In the genomic region with DNA sequence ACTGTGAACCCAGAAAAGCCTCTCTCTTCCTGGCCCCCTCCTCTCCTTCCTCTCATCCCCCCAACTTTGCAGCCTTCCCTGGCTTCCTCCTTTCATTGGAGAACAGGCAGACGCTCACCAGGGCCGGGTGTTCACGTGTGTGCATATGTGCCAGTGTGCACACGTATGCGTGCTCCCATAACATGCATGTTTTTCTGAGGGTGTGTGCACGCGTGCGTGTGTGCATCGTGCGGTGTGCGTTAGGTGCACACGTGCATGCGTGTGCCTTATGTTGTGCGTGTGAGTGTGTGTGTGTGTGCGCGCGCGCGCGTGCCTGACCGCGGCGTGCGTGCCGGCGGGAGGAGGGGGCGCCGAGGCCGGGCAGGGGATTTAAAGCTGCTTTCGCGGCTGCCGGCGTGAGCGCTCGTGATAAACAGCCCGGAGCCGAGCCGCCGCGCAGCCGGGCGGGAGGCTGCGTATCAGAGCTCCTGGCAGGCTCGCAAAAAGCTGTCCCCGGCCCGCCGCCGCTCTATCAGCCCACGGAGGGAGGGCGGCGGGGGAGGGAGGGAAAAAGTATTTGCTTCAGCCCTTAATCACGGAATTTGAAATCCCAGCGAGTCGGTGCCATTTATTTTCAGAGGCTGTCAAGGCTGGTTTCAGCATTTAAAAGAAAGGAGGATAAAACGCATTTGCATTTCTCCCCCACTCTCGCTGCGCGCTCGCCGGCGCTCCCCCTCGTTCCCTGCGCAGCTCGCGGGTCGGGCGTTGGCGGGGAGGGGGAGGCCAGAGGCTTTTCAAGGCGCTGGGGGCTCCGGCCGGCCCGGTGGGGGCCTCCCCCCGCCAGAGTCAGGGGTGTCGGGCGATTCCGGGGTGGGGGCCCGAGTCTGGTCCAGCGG, we compare ENCODE assay signal across 1 cellular context.
TF ChIP-seq lines count a peak whose summit lies in the region.

No MANE protein-coding gene starts in this region.

TF ChIP-seq in GM12878, 131 proteins besides CTCF, POLR2A, EP300 and RAD21 (continued from another document):
- TF ChIP-seq NR2C1 (IDR thresholded peaks at IDR 0.05), result no peak
- no peak for TF ChIP-seq MEF2A (IDR thresholded peaks at IDR 0.05; ENCODE audit: insufficient read depth, low read depth, low read length)
- no peak for TF ChIP-seq NFYA (IDR thresholded peaks at IDR 0.05; ENCODE audit: borderline replicate concordance, low read depth, low read length)
- no peak for TF ChIP-seq JUNB (IDR thresholded peaks at IDR 0.05)
- no peak for TF ChIP-seq ESRRA (IDR thresholded peaks at IDR 0.05; ENCODE audit: low read length)
- TF ChIP-seq, protein P1, sequence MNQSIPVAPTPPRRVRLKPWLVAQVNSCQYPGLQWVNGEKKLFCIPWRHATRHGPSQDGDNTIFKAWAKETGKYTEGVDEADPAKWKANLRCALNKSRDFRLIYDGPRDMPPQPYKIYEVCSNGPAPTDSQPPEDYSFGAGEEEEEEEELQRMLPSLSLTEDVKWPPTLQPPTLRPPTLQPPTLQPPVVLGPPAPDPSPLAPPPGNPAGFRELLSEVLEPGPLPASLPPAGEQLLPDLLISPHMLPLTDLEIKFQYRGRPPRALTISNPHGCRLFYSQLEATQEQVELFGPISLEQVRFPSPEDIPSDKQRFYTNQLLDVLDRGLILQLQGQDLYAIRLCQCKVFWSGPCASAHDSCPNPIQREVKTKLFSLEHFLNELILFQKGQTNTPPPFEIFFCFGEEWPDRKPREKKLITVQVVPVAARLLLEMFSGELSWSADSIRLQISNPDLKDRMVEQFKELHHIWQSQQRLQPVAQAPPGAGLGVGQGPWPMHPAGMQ (IDR thresholded peaks at IDR 0.05; ENCODE audit: borderline replicate concordance), result no peak
